26 cellular contexts compared by ENCODE assay signal in genomic region chr3:127068111-127068810, GRCh38.
"Had no signal": no experiment of that assay in that cellular context is flagged by ENCODE, and none has a peak within 500 bp of the region (broad histone marks: within the 10 kb centered on the region; RNA-seq: fewer than 3 reads in every experiment).

No MANE protein-coding gene starts in this region.

- ATAC-seq: activated CD8-positive, alpha-beta T cell treated with anti-CD3 and anti-CD28 coated beads for 36 hours; activated T-cell treated with anti-CD3 and anti-CD28 coated beads, Interleukin-2, amount 50 U/mL, for 4 hours; activated T-helper 17 cell treated with anti-CD3 and anti-CD28 coated beads, Interleukin-2, amount 50 U/mL, for 72 hours; body of pancreas; SK-N-SH treated with all-trans-retinoic acid at 6 μM for 48 hours; stimulated activated naive CD8-positive, alpha-beta T cell treated with anti-CD3 and anti-CD28 coated beads, Interleukin-15, Interleukin-2, amounts not matched to agents 100 U/mL and 50 U/mL, for 24 hours had no signal

- H3K9me3 Mint-ChIP-seq: activated CD4-positive, alpha-beta T cell treated with anti-CD3 and anti-CD28 coated beads, Interleukin-2, amount 10 ng/mL, durations not matched to agents 7 days and 5 days; activated CD8-positive, alpha-beta T cell treated with anti-CD3 and anti-CD28 coated beads for 36 hours; activated naive CD8-positive, alpha-beta T cell treated with anti-CD3 and anti-CD28 coated beads for 36 hours; activated T-cell treated with anti-CD3 and anti-CD28 coated beads, Interleukin-2, amount 50 U/mL, for 4 hours; activated T-helper 17 cell treated with anti-CD3 and anti-CD28 coated beads, Interleukin-2, amount 50 U/mL, for 72 hours; mesothelial cell of epicardium; naive B cell had no signal

- H3K27ac Mint-ChIP-seq: activated CD4-positive, alpha-beta T cell treated with anti-CD3 and anti-CD28 coated beads, Interleukin-2, amount 10 ng/mL, durations not matched to agents 7 days and 5 days; activated CD8-positive, alpha-beta T cell treated with anti-CD3 and anti-CD28 coated beads for 36 hours; activated naive CD8-positive, alpha-beta T cell treated with anti-CD3 and anti-CD28 coated beads for 36 hours; activated T-helper 17 cell treated with anti-CD3 and anti-CD28 coated beads, Interleukin-2, amount 50 U/mL, for 72 hours; mesothelial cell of epicardium; naive B cell; progenitor cell of endocrine pancreas had no signal

- H3K27ac ChIP-seq: adrenal gland, body of pancreas, colonic mucosa, epithelial cell of prostate, esophagus squamous epithelium, neutrophil, testis, transverse colon, uterus had no signal

- H3K36me3 ChIP-seq: adrenal gland, colonic mucosa, esophagus squamous epithelium, neutrophil, transverse colon, uterus had no signal

- H3K4me1 ChIP-seq: adrenal gland, body of pancreas, colonic mucosa, testis, transverse colon, uterus had no signal

- H3K4me3 Mint-ChIP-seq: activated CD4-positive, alpha-beta T cell treated with anti-CD3 and anti-CD28 coated beads, Interleukin-2, amount 10 ng/mL, durations not matched to agents 7 days and 5 days; activated CD8-positive, alpha-beta T cell treated with anti-CD3 and anti-CD28 coated beads for 36 hours; activated naive CD8-positive, alpha-beta T cell treated with anti-CD3 and anti-CD28 coated beads for 36 hours; activated T-cell treated with anti-CD3 and anti-CD28 coated beads, Interleukin-2, amount 50 U/mL, for 4 hours; activated T-helper 17 cell treated with anti-CD3 and anti-CD28 coated beads, Interleukin-2, amount 50 U/mL, for 72 hours; mesothelial cell of epicardium; naive B cell had no signal

- H3K4me1 Mint-ChIP-seq: activated CD4-positive, alpha-beta T cell treated with anti-CD3 and anti-CD28 coated beads, Interleukin-2, amount 10 ng/mL, durations not matched to agents 7 days and 5 days; activated naive CD8-positive, alpha-beta T cell treated with anti-CD3 and anti-CD28 coated beads for 36 hours; activated T-helper 17 cell treated with anti-CD3 and anti-CD28 coated beads, Interleukin-2, amount 50 U/mL, for 72 hours; naive B cell had no signal

- H3K36me3 Mint-ChIP-seq: activated naive CD8-positive, alpha-beta T cell treated with anti-CD3 and anti-CD28 coated beads for 36 hours; mesothelial cell of epicardium; naive B cell had no signal

- DNase-seq: activated CD4-positive, alpha-beta T cell treated with anti-CD3 and anti-CD28 coated beads for 1 hour; activated CD4-positive, alpha-beta T cell treated with anti-CD3 and anti-CD28 coated beads, Interleukin-2, amount 10 ng/mL, durations not matched to agents 7 days and 5 days; activated CD8-positive, alpha-beta T cell treated with anti-CD3 and anti-CD28 coated beads for 36 hours; activated naive CD4-positive, alpha-beta T cell treated with Interleukin-2 at 50 U/mL for 16 hours; activated naive CD8-positive, alpha-beta T cell treated with anti-CD3 and anti-CD28 coated beads for 36 hours; activated T-cell treated with anti-CD3 and anti-CD28 coated beads, Interleukin-2, amount 50 U/mL, for 4 hours; colonic mucosa; effector CD8-positive, alpha-beta T cell; esophagus squamous epithelium; foreskin melanocyte; naive B cell; retina; stimulated activated CD4-positive, alpha-beta T cell treated with anti-CD3 and anti-CD28 coated beads, Interleukin-4, amount 100 ng/mL, for 1 hour; stimulated activated naive CD8-positive, alpha-beta T cell treated with anti-CD3 and anti-CD28 coated beads, Interleukin-15, Interleukin-2, amounts not matched to agents 100 U/mL and 50 U/mL, for 24 hours; T-helper 2 cell; testis; transverse colon; uterus had no signal

- H3K4me3 ChIP-seq: adrenal gland, body of pancreas, colonic mucosa, esophagus squamous epithelium, testis, transverse colon, uterus had no signal

- H3K9me3 ChIP-seq: adrenal gland, body of pancreas, colonic mucosa, esophagus squamous epithelium, neutrophil, testis, transverse colon, uterus had no signal

- H3K27me3 ChIP-seq: adrenal gland, body of pancreas, colonic mucosa, neutrophil, testis, uterus had no signal
